22 cellular contexts compared by ENCODE assay signal in the genomic region with DNA sequence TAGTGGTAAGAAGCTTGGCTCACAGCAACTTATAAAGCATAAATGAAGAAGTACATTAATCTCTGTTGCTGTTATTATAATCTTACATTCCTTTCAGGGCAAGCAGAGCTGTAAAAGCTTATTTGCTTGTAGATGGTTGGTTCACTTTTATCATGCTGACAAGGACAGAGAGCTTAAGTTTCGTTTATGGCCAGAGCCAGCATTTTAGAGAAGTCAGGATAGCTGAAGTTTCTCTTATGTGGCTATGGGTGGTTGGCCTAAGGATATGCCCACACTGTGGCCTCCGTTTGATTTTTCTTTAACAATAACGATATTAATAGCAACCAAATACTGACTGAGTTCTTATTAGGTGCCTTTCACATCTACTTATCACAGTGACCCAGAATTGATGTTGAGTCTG.
"Had no signal": no experiment of that assay in that cellular context is flagged by ENCODE, and none has a peak within 500 bp of the region (broad histone marks: within the 10 kb centered on the region; RNA-seq: fewer than 3 reads in every experiment).

No MANE protein-coding gene starts in this region.

- H3K9me3 ChIP-seq: heart right ventricle, lower lobe of right lung, right lobe of liver, upper lobe of left lung had no signal

- H3K4me3 Mint-ChIP-seq: activated CD8-positive, alpha-beta T cell treated with anti-CD3 and anti-CD28 coated beads, Interleukin-2, amount 10 ng/mL, durations not matched to agents 7 days and 5 days; activated naive CD8-positive, alpha-beta T cell treated with anti-CD3 and anti-CD28 coated beads, Interleukin-2, amount 50 U/mL, for 24 hours; activated T-helper 1 cell treated with anti-CD3 and anti-CD28 coated beads, Interleukin-12 subunit alpha, Interleukin-12 subunit beta, Interleukin-2, Interleukin-4 antibody, amounts not matched to agents 30 ng/mL and 10 ng/mL and 1 ng/mL, durations not matched to agents 14 hours and 24 hours and 36 hours; naive thymus-derived CD8-positive, alpha-beta T cell; neural progenitor cell; stimulated activated memory B cell treated with anti-CD40 and anti-IgM and Interleukin-4, amounts not matched to agents 10 μg/mL and 1 μg/mL and 100 μg/mL, for 72 hours; T-helper 1 cell treated with Interleukin-12 subunit alpha and Interleukin-12 subunit beta and Interleukin-4 antibody, amounts not matched to agents 30 μg/mL and 1 μg/mL, for 36 hours had no signal

- H3K4me3 ChIP-seq: heart right ventricle, lower lobe of right lung, neural progenitor cell, right lobe of liver, skin epidermis, upper lobe of left lung had no signal

- H2AFZ ChIP-seq: neural progenitor cell had no signal

- H3K4me1 Mint-ChIP-seq: neural progenitor cell had no signal

- H3K9me3 Mint-ChIP-seq: activated naive CD8-positive, alpha-beta T cell treated with anti-CD3 and anti-CD28 coated beads, Interleukin-2, amount 50 U/mL, for 24 hours; activated T-helper 1 cell treated with anti-CD3 and anti-CD28 coated beads, Interleukin-12 subunit alpha, Interleukin-12 subunit beta, Interleukin-2, Interleukin-4 antibody, amounts not matched to agents 30 ng/mL and 10 ng/mL and 1 ng/mL, durations not matched to agents 14 hours and 24 hours and 36 hours; naive thymus-derived CD8-positive, alpha-beta T cell; neural progenitor cell; stimulated activated memory B cell treated with anti-CD40 and anti-IgM and Interleukin-4, amounts not matched to agents 10 μg/mL and 1 μg/mL and 100 μg/mL, for 72 hours; T-helper 1 cell treated with Interleukin-12 subunit alpha and Interleukin-12 subunit beta and Interleukin-4 antibody, amounts not matched to agents 30 μg/mL and 1 μg/mL, for 36 hours had no signal

- H3K27ac Mint-ChIP-seq: activated CD8-positive, alpha-beta T cell treated with anti-CD3 and anti-CD28 coated beads, Interleukin-2, amount 10 ng/mL, durations not matched to agents 7 days and 5 days; activated naive CD8-positive, alpha-beta T cell treated with anti-CD3 and anti-CD28 coated beads, Interleukin-2, amount 50 U/mL, for 24 hours; activated T-helper 1 cell treated with anti-CD3 and anti-CD28 coated beads, Interleukin-12 subunit alpha, Interleukin-12 subunit beta, Interleukin-2, Interleukin-4 antibody, amounts not matched to agents 30 ng/mL and 10 ng/mL and 1 ng/mL, durations not matched to agents 14 hours and 24 hours and 36 hours; naive thymus-derived CD8-positive, alpha-beta T cell; neural progenitor cell; stimulated activated memory B cell treated with anti-CD40 and anti-IgM and Interleukin-4, amounts not matched to agents 10 μg/mL and 1 μg/mL and 100 μg/mL, for 72 hours; T-helper 1 cell treated with Interleukin-12 subunit alpha and Interleukin-12 subunit beta and Interleukin-4 antibody, amounts not matched to agents 30 μg/mL and 1 μg/mL, for 36 hours had no signal

- H3K27me3 ChIP-seq: heart right ventricle, neural progenitor cell, right lobe of liver, upper lobe of left lung had no signal

- H3K36me3 Mint-ChIP-seq: neural progenitor cell; stimulated activated memory B cell treated with anti-CD40 and anti-IgM and Interleukin-4, amounts not matched to agents 10 μg/mL and 1 μg/mL and 100 μg/mL, for 72 hours had no signal

- H3K4me2 ChIP-seq: neural progenitor cell had no signal

- DNase-seq: activated CD4-positive, alpha-beta T cell treated with anti-CD3 and anti-CD28 coated beads, Interleukin-2, amount 50 U/mL, for 1 hour; activated CD4-positive, CD25-positive, alpha-beta regulatory T cell treated with anti-CD3 and anti-CD28 coated beads, Interleukin-2, amount 50 U/mL, for 72 hours; activated CD8-positive, alpha-beta T cell treated with anti-CD3 and anti-CD28 coated beads, Interleukin-2, amount 10 ng/mL, durations not matched to agents 7 days and 5 days; activated gamma-delta T cell; activated naive CD4-positive, alpha-beta T cell treated with anti-CD3 and anti-CD28 coated beads, Interleukin-2, amount 50 U/mL, for 16 hours; activated naive CD8-positive, alpha-beta T cell treated with anti-CD3 and anti-CD28 coated beads, Interleukin-2, amount 50 U/mL, for 24 hours; cortex of kidney; heart right ventricle; lower lobe of right lung; naive thymus-derived CD8-positive, alpha-beta T cell; posterior cingulate gyrus; right lobe of liver; stimulated activated CD4-positive, alpha-beta T cell treated with anti-CD3 and anti-CD28 coated beads, Interleukin-2, amount 100 ng/mL, for 24 hours; upper lobe of left lung; WERI-Rb-1 had no signal

- H3K27me3 Mint-ChIP-seq: activated naive CD8-positive, alpha-beta T cell treated with anti-CD3 and anti-CD28 coated beads, Interleukin-2, amount 50 U/mL, for 24 hours; naive thymus-derived CD8-positive, alpha-beta T cell; stimulated activated memory B cell treated with anti-CD40 and anti-IgM and Interleukin-4, amounts not matched to agents 10 μg/mL and 1 μg/mL and 100 μg/mL, for 72 hours had no signal

- H3K27ac ChIP-seq: epithelial cell of prostate, heart right ventricle, lower lobe of right lung, neural progenitor cell, right lobe of liver, skin epidermis, upper lobe of left lung, WERI-Rb-1 had no signal

- H3K4me1 ChIP-seq: lower lobe of right lung, neural progenitor cell, right lobe of liver had no signal

- ATAC-seq: activated CD8-positive, alpha-beta T cell treated with anti-CD3 and anti-CD28 coated beads, Interleukin-2, amount 10 ng/mL, durations not matched to agents 7 days and 5 days; activated naive CD8-positive, alpha-beta T cell treated with anti-CD3 and anti-CD28 coated beads, Interleukin-2, amount 50 U/mL, for 24 hours; heart right ventricle; left lobe of liver; lower lobe of right lung; naive thymus-derived CD8-positive, alpha-beta T cell; stimulated activated memory B cell treated with anti-CD40 and anti-IgM and Interleukin-4, amounts not matched to agents 10 μg/mL and 1 μg/mL and 100 μg/mL, for 72 hours had no signal

- H3K36me3 ChIP-seq: heart right ventricle, lower lobe of right lung, neural progenitor cell, right lobe of liver, upper lobe of left lung, WERI-Rb-1 had no signal
